ENCODE assay signal across 19 cellular contexts in the genomic region with DNA sequence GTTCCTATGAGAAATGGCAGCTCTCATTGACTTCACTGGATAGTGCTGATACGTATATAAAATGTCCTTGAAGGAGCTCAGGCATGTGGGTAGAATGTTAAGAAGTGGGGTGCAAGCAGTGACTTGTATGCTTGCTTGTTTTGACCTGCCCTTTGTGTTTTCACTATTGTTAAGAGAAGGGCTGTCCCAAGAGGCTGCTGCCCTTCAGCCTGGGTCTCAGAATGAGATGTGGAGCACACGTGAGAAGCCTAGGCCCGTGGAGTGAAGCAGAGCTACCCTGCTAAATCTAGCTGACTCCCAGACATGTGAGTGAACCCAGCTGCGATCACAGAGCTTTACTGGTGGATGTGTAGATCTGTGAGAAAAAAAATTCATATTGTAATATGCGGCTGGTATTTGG.
"Had no signal": no experiment of that assay in that cellular context is flagged by ENCODE, and none has a peak within 500 bp of the region (broad histone marks: within the 10 kb centered on the region; RNA-seq: fewer than 3 reads in every experiment).

No MANE protein-coding gene starts in this region.

- H3K9me3 ChIP-seq: gastrocnemius medialis, heart left ventricle, ovary, upper lobe of left lung had no signal

- DNase-seq: activated CD4-positive, alpha-beta T cell treated with anti-CD3 and anti-CD28 coated beads, Interleukin-2, amount 10 ng/mL, durations not matched to agents 7 days and 5 days; activated CD8-positive, alpha-beta memory T cell treated with anti-CD3 and anti-CD28 coated beads for 24 hours; activated gamma-delta T cell treated with Interleukin-2 at 50 U/mL for 16 hours; activated naive CD8-positive, alpha-beta T cell treated with anti-CD3 and anti-CD28 coated beads, Interleukin-2, amount 10 ng/mL, durations not matched to agents 7 days and 5 days; anterior cingulate cortex; brain microvascular endothelial cell; cerebellar nuclear complex; effector memory CD4-positive, alpha-beta T cell; gastrocnemius medialis; heart left ventricle; left colon; ovary; spleen; upper lobe of left lung had no signal

- H3K4me3 Mint-ChIP-seq: activated CD4-positive, alpha-beta T cell treated with anti-CD3 and anti-CD28 coated beads, Interleukin-2, amount 10 ng/mL, durations not matched to agents 7 days and 5 days; activated naive CD8-positive, alpha-beta T cell treated with anti-CD3 and anti-CD28 coated beads, Interleukin-2, amount 10 ng/mL, durations not matched to agents 7 days and 5 days; neural crest cell; stimulated activated naive CD8-positive, alpha-beta T cell treated with anti-CD3 and anti-CD28 coated beads, Interleukin-15, Interleukin-2, amounts not matched to agents 100 ng/mL and 50 ng/mL, for 24 hours had no signal

- H3K36me3 ChIP-seq: brain microvascular endothelial cell, gastrocnemius medialis, heart left ventricle, ovary, spleen, upper lobe of left lung had no signal

- H3K4me1 Mint-ChIP-seq: activated CD4-positive, alpha-beta T cell treated with anti-CD3 and anti-CD28 coated beads, Interleukin-2, amount 10 ng/mL, durations not matched to agents 7 days and 5 days; activated naive CD8-positive, alpha-beta T cell treated with anti-CD3 and anti-CD28 coated beads, Interleukin-2, amount 10 ng/mL, durations not matched to agents 7 days and 5 days had no signal

- H3K4me3 ChIP-seq: gastrocnemius medialis, heart left ventricle, lung, ovary, spleen, upper lobe of left lung had no signal

- ATAC-seq: gastrocnemius medialis, heart left ventricle, left colon, sciatic nerve had no signal

- H3K27me3 Mint-ChIP-seq: activated CD4-positive, alpha-beta T cell treated with anti-CD3 and anti-CD28 coated beads, Interleukin-2, amount 10 ng/mL, durations not matched to agents 7 days and 5 days; activated naive CD8-positive, alpha-beta T cell treated with anti-CD3 and anti-CD28 coated beads, Interleukin-2, amount 10 ng/mL, durations not matched to agents 7 days and 5 days; stimulated activated naive CD8-positive, alpha-beta T cell treated with anti-CD3 and anti-CD28 coated beads, Interleukin-15, Interleukin-2, amounts not matched to agents 100 ng/mL and 50 ng/mL, for 24 hours had no signal

- H3K4me1 ChIP-seq: gastrocnemius medialis, heart left ventricle, spleen, upper lobe of left lung had no signal

- H3K27ac Mint-ChIP-seq: activated CD4-positive, alpha-beta T cell treated with anti-CD3 and anti-CD28 coated beads, Interleukin-2, amount 10 ng/mL, durations not matched to agents 7 days and 5 days; activated naive CD8-positive, alpha-beta T cell treated with anti-CD3 and anti-CD28 coated beads, Interleukin-2, amount 10 ng/mL, durations not matched to agents 7 days and 5 days; stimulated activated naive CD8-positive, alpha-beta T cell treated with anti-CD3 and anti-CD28 coated beads, Interleukin-15, Interleukin-2, amounts not matched to agents 100 ng/mL and 50 ng/mL, for 24 hours had no signal

- H3K9me3 Mint-ChIP-seq: activated CD4-positive, alpha-beta T cell treated with anti-CD3 and anti-CD28 coated beads, Interleukin-2, amount 10 ng/mL, durations not matched to agents 7 days and 5 days; activated naive CD8-positive, alpha-beta T cell treated with anti-CD3 and anti-CD28 coated beads, Interleukin-2, amount 10 ng/mL, durations not matched to agents 7 days and 5 days; neural crest cell had no signal

- H3K27ac ChIP-seq: brain microvascular endothelial cell, epithelial cell of prostate, gastrocnemius medialis, heart left ventricle, ovary, spleen, upper lobe of left lung had no signal

- H3K36me3 Mint-ChIP-seq: activated naive CD8-positive, alpha-beta T cell treated with anti-CD3 and anti-CD28 coated beads, Interleukin-2, amount 10 ng/mL, durations not matched to agents 7 days and 5 days had no signal

- H3K27me3 ChIP-seq: brain microvascular endothelial cell, gastrocnemius medialis, heart left ventricle, ovary, spleen, upper lobe of left lung had no signal
